In the genomic region with DNA sequence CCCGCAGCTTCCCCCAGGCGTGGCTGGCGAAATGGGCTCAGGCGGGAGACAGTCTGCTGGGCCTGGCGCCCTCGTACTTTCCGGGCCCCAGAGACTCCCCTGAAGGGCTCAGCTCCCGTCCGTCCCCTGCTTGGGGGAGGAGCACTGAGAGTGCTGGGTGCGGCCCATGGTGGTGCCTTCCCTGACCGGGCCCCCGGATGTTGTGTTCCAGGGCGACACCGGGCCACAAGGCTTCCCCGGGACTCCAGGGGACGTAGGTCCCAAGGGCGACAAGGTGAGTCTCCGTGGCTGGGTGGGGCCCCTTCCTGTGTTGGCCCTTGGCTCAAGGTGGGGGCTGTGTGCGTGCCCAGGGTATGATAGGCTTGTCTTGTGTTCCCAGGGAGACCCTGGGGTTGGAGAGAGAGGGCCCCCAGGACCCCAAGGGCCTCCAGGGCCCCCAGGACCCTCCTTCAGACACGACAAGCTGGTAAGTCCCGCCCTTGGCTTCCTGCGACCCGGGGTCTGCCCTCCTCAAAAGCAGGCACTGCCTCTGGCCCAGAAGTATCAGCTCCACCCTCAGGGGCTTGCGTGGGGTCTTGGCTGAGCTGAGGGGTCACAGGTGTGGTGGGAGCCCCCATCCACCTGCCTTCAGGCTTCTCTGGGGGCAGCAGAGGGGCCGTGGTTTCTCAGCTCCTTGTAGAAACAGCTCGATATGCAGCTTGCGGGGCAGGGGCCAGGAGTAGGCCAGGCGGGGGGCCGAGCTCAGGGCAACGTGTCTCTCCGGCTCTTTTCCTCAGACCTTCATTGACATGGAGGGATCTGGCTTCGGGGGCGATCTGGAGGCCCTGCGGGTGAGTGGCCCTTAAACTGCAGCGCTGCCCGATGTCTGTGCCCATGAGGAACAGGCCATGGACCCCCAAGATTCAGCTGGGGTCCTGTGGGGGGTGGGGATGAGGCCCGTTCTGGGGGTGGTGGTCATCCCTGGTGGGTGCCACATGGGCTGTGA, we compare ENCODE assay signal across 19 cellular contexts.
A peak's percentile ranks its signal among the peaks of the same experiment; 100 is the strongest.
DNase-seq lines count a peak whose midpoint lies in the region; ATAC-seq lines count a peak whose summit lies in the region.
"Had no signal": no experiment of that assay in that cellular context is flagged by ENCODE, and none has a peak within 500 bp of the region (broad histone marks: within the 10 kb centered on the region; RNA-seq: fewer than 3 reads in every experiment).

No MANE protein-coding gene starts in this region.

- peak in 3 of 5 donors; percentile 16 to 26 (median 22) for DNase-seq in CD4-positive, alpha-beta memory T cell
- no peak for DNase-seq in natural killer cell treated with Interleukin-12 subunit alpha and Interleukin-12 subunit beta and Interleukin-15 and Interleukin-18, amount 100 ng/mL, for 72 hours (ENCODE audit: low spot score)
- no peak for DNase-seq in GM03348 (ENCODE audit: low spot score)
- DNase-seq in NOMO-1 treated with dmso at 0.1 percent for 144 hours (lab: John Stamatoyannopoulos, UW; ENCODE audit: unreplicated experiment) = no peak
- DNase-seq: activated CD4-positive, CD25-positive, alpha-beta regulatory T cell treated with anti-CD3 and anti-CD28 coated beads, Interleukin-2, amount 50 U/mL, for 72 hours; adrenal gland; cortex of kidney; esophagus squamous epithelium; head of caudate nucleus; mucosa of descending colon; NCI-H187 treated with DMSO at 0.1 percent for 48 hours; NCI-H69; SW 1271 had no signal

- no peaks in the 10 kb centered on the region for H3K27me3 ChIP-seq in CD4-positive, alpha-beta memory T cell (ENCODE audit: insufficient read depth, low read length)
- H3K27me3 ChIP-seq: adrenal gland, esophagus squamous epithelium had no signal

- H3K9me3 ChIP-seq in CD4-positive, alpha-beta memory T cell (ENCODE audit: control insufficient read depth in 1 of 2, low read length in 2 of 2) = no peaks in the 10 kb centered on the region
- H3K9me3 ChIP-seq: adrenal gland, esophagus squamous epithelium, mucosa of descending colon had no signal

- no peaks in the 10 kb centered on the region for H3K36me3 Mint-ChIP-seq in CD4-positive, alpha-beta memory T cell
- H3K36me3 Mint-ChIP-seq in T-helper 1 cell treated with Interleukin-12 subunit alpha and Interleukin-12 subunit beta and Interleukin-4 antibody, amounts not matched to agents 30 μg/mL and 1 μg/mL, for 36 hours (ENCODE audit: low read depth) = peaks cover 8% of the 10 kb centered on the region
- no peaks in the 10 kb centered on the region for H3K36me3 Mint-ChIP-seq in activated naive CD8-positive, alpha-beta T cell
- no peaks in the 10 kb centered on the region for H3K36me3 Mint-ChIP-seq in natural killer cell treated with Interleukin-12 subunit alpha and Interleukin-12 subunit beta and Interleukin-15 and Interleukin-18, amount 100 ng/mL, for 72 hours

- H3K27ac ChIP-seq in CD4-positive, alpha-beta memory T cell (ENCODE audit: low read depth, low read length) = no peak overlapping the region
- H3K27ac ChIP-seq: adrenal gland, C4-2B, esophagus squamous epithelium had no signal

- peak overlapping the region in 6 of 8 donors; percentile 76 to 92 (median 87) for H3K4me3 Mint-ChIP-seq in CD4-positive, alpha-beta memory T cell
- peak overlapping the region; percentile 86 for H3K4me3 Mint-ChIP-seq in T-helper 1 cell treated with Interleukin-12 subunit alpha and Interleukin-12 subunit beta and Interleukin-4 antibody, amounts not matched to agents 30 μg/mL and 1 μg/mL, for 36 hours
- peak overlapping the region; percentile 91 for H3K4me3 Mint-ChIP-seq in activated naive CD8-positive, alpha-beta T cell
- peak overlapping the region; percentile 97 for H3K4me3 Mint-ChIP-seq in natural killer cell treated with Interleukin-12 subunit alpha and Interleukin-12 subunit beta and Interleukin-15 and Interleukin-18, amount 100 ng/mL, for 72 hours

- H3K36me3 ChIP-seq in CD4-positive, alpha-beta memory T cell (ENCODE audit: insufficient read depth, low read length) = no peaks in the 10 kb centered on the region

- peaks cover 28 to 41% (median 35%) of the 10 kb centered on the region in 4 donors for H3K4me1 Mint-ChIP-seq in CD4-positive, alpha-beta memory T cell
- H3K4me1 Mint-ChIP-seq in T-helper 1 cell treated with Interleukin-12 subunit alpha and Interleukin-12 subunit beta and Interleukin-4 antibody, amounts not matched to agents 30 μg/mL and 1 μg/mL, for 36 hours (ENCODE audit: low read depth) = peaks cover 29% of the 10 kb centered on the region
- peaks cover 43% of the 10 kb centered on the region for H3K4me1 Mint-ChIP-seq in activated naive CD8-positive, alpha-beta T cell (ENCODE audit: low read depth)
- peaks cover 32 to 37% of the 10 kb centered on the region in 2 donors for H3K4me1 Mint-ChIP-seq in natural killer cell treated with Interleukin-12 subunit alpha and Interleukin-12 subunit beta and Interleukin-15 and Interleukin-18, amount 100 ng/mL, for 72 hours (ENCODE audit: low read depth in 2 of 2)

- H3K4me1 ChIP-seq in CD4-positive, alpha-beta memory T cell (ENCODE audit: insufficient read depth, low read length) = peaks cover 38% of the 10 kb centered on the region

- H3K9me3 Mint-ChIP-seq in CD4-positive, alpha-beta memory T cell = peaks cover 0 to 5% (median 0%) of the 10 kb centered on the region in 8 donors
- no peaks in the 10 kb centered on the region for H3K9me3 Mint-ChIP-seq in T-helper 1 cell treated with Interleukin-12 subunit alpha and Interleukin-12 subunit beta and Interleukin-4 antibody, amounts not matched to agents 30 μg/mL and 1 μg/mL, for 36 hours
- no peaks in the 10 kb centered on the region for H3K9me3 Mint-ChIP-seq in activated naive CD8-positive, alpha-beta T cell (ENCODE audit: low read depth)
- no peaks in the 10 kb centered on the region for H3K9me3 Mint-ChIP-seq in natural killer cell treated with Interleukin-12 subunit alpha and Interleukin-12 subunit beta and Interleukin-15 and Interleukin-18, amount 100 ng/mL, for 72 hours

- CTCF ChIA-PET in CD4-positive, alpha-beta memory T cell (lab: Charles Lee; ENCODE audit: partially characterized antibody) = interaction anchor here (1.3 kb wide), 1 partner anchor 112 kb away, joined by 3 read pairs; no protein-coding TSS in a partner anchor

- intact Hi-C loops in CD4-positive, alpha-beta memory T cell (cut with micrococcal nuclease) = loop anchor here (10.0 kb wide), 1 partner anchor 445 kb away; no protein-coding TSS in a partner anchor

- POLR2A ChIA-PET in CD4-positive, alpha-beta memory T cell (lab: Charles Lee; ENCODE audit: partially characterized antibody) = no interaction called here

- H3K27me3 Mint-ChIP-seq in CD4-positive, alpha-beta memory T cell = no peaks in the 10 kb centered on the region
- H3K27me3 Mint-ChIP-seq in T-helper 1 cell treated with Interleukin-12 subunit alpha and Interleukin-12 subunit beta and Interleukin-4 antibody, amounts not matched to agents 30 μg/mL and 1 μg/mL, for 36 hours (ENCODE audit: low read depth) = no peaks in the 10 kb centered on the region
- no peaks in the 10 kb centered on the region for H3K27me3 Mint-ChIP-seq in activated naive CD8-positive, alpha-beta T cell
- peaks cover 4 to 8% of the 10 kb centered on the region in 2 donors for H3K27me3 Mint-ChIP-seq in natural killer cell treated with Interleukin-12 subunit alpha and Interleukin-12 subunit beta and Interleukin-15 and Interleukin-18, amount 100 ng/mL, for 72 hours
- H3K27me3 Mint-ChIP-seq: progenitor cell of endocrine pancreas had no signal

- peak overlapping the region in 6 of 7 donors; percentile 93 to 99 (median 97) for H3K27ac Mint-ChIP-seq in CD4-positive, alpha-beta memory T cell
- H3K27ac Mint-ChIP-seq in T-helper 1 cell treated with Interleukin-12 subunit alpha and Interleukin-12 subunit beta and Interleukin-4 antibody, amounts not matched to agents 30 μg/mL and 1 μg/mL, for 36 hours = peak overlapping the region; percentile 23
- H3K27ac Mint-ChIP-seq in activated naive CD8-positive, alpha-beta T cell = peak overlapping the region; percentile 97
- peak overlapping the region in 1 of 2 donors; percentile 83 for H3K27ac Mint-ChIP-seq in natural killer cell treated with Interleukin-12 subunit alpha and Interleukin-12 subunit beta and Interleukin-15 and Interleukin-18, amount 100 ng/mL, for 72 hours
- H3K27ac Mint-ChIP-seq: progenitor cell of endocrine pancreas had no signal

- H3K4me3 ChIP-seq in CD4-positive, alpha-beta memory T cell (ENCODE audit: low read length in 2 of 2) = no peak overlapping the region
- H3K4me3 ChIP-seq: adrenal gland, esophagus squamous epithelium, mucosa of descending colon had no signal

- no peak for ATAC-seq in natural killer cell treated with Interleukin-12 subunit alpha and Interleukin-12 subunit beta and Interleukin-15 and Interleukin-18, amount 100 ng/mL, for 72 hours
- ATAC-seq in GM19328 (IDR thresholded peaks at IDR 0.05; ENCODE audit: unreplicated experiment) (no peak), GM18868 (IDR thresholded peaks at IDR 0.05; ENCODE audit: unreplicated experiment) (no peak)
- ATAC-seq: mucosa of descending colon had no signal

Comparison
In these comparisons a context has a peak if more than half of its experiments do, and no peak if none do; other contexts are left out.
1. DNase-seq: peak in CD4-positive, alpha-beta memory T cell (3 of 5); none in natural killer cell treated with Interleukin-12 subunit alpha and Interleukin-12 subunit beta and Interleukin-15 and Interleukin-18, amount 100 ng/mL, for 72 hours (single experiment), GM03348 (single experiment) and NOMO-1 treated with dmso at 0.1 percent for 144 hours (single experiment).
2. Peak in every context shown above with its lines, with median percentiles within 50 percentile points of each other: H3K4me3 Mint-ChIP-seq.